1 cellular context compared by ENCODE assay signal in genomic region chr9:33159760-33160127, GRCh38.
TF ChIP-seq lines count a peak whose summit lies in the region.

No MANE protein-coding gene starts in this region.

TF ChIP-seq in GM12878, 131 proteins besides CTCF, POLR2A, EP300 and RAD21 (continued from another document and continues in another):
- TF ChIP-seq E2F4 (IDR thresholded peaks at IDR 0.05; ENCODE audit: low read depth, low read length), result no peak
- TF ChIP-seq ELK1 (IDR thresholded peaks at IDR 0.05; ENCODE audit: low read depth, low read length), result no peak
- no peak for TF ChIP-seq SKIL (IDR thresholded peaks at IDR 0.05; ENCODE audit: low read depth, poor library complexity, severe bottlenecking)
- TF ChIP-seq NFXL1 (IDR thresholded peaks at IDR 0.05; ENCODE audit: borderline replicate concordance), result no peak
- TF ChIP-seq SIN3A (IDR thresholded peaks at IDR 0.05; ENCODE audit: low read depth, low read length), result no peak
- no peak for TF ChIP-seq ZBTB40 (IDR thresholded peaks at IDR 0.05; ENCODE audit: borderline replicate concordance)
- TF ChIP-seq TARDBP (IDR thresholded peaks at IDR 0.05; ENCODE audit: borderline replicate concordance), result no peak
- TF ChIP-seq ZBTB11 (CRISPR knock-in tag; IDR thresholded peaks at IDR 0.05), result no peak
- no peak for TF ChIP-seq HDAC2 (IDR thresholded peaks at IDR 0.05)
- no peak for TF ChIP-seq ZNF24 (IDR thresholded peaks at IDR 0.05)
- TF ChIP-seq E2F8 (IDR thresholded peaks at IDR 0.05; ENCODE audit: low read depth, partially characterized antibody), result no peak
- no peak for TF ChIP-seq STAT3 (IDR thresholded peaks at IDR 0.05; ENCODE audit: low read depth, low read length)
- TF ChIP-seq REST (IDR thresholded peaks at IDR 0.05; ENCODE audit: low read depth, low read length), result no peak
- TF ChIP-seq ZBED1 (IDR thresholded peaks at IDR 0.05; ENCODE audit: borderline replicate concordance), result 0 out of 2 replicates have a peak, but pooled peaks have one; percentile 72
- TF ChIP-seq RCOR1 (conservative IDR thresholded peaks at IDR 0.05; ENCODE audit: low read depth, low read length), result no peak
- TF ChIP-seq ZNF217 (IDR thresholded peaks at IDR 0.05), result no peak
- TF ChIP-seq ATF7 (IDR thresholded peaks at IDR 0.05; ENCODE audit: low read depth), result peak; percentile 82
- peak; percentile 67; the same call in 1 of the 2 replicates for TF ChIP-seq CHD2 (IDR thresholded peaks at IDR 0.05; ENCODE audit: borderline replicate concordance, low read depth, low read length)
- TF ChIP-seq TBL1XR1 (IDR thresholded peaks at IDR 0.05; ENCODE audit: low read depth, low read length), result 0 out of 2 replicates have a peak, but pooled peaks have one; percentile 17
- no peak for TF ChIP-seq FOXK2 (IDR thresholded peaks at IDR 0.05)
- TF ChIP-seq EZH2 (IDR thresholded peaks at IDR 0.05; ENCODE audit: borderline replicate concordance, control insufficient read depth, low read depth, low read length), result no peak
- TF ChIP-seq YY1 (IDR thresholded peaks at IDR 0.05; ENCODE audit: low read depth, low read length), result 0 out of 2 replicates have a peak, but pooled peaks have one; percentile 14
- TF ChIP-seq CBFB (IDR thresholded peaks at IDR 0.05; ENCODE audit: low read depth), result peak; percentile 42
- no peak for TF ChIP-seq LARP7 (IDR thresholded peaks at IDR 0.05)
- TF ChIP-seq PML (IDR thresholded peaks at IDR 0.05; ENCODE audit: low read length), result no peak
- no peak for TF ChIP-seq CBX5 (IDR thresholded peaks at IDR 0.05; ENCODE audit: low read depth)
- no peak for TF ChIP-seq MYC (IDR thresholded peaks at IDR 0.05; ENCODE audit: insufficient read depth, insufficient read length, insufficient replicate concordance, low read length, severe bottlenecking)
- no peak for TF ChIP-seq GABPA (IDR thresholded peaks at IDR 0.05; ENCODE audit: low read depth)
- no peak for TF ChIP-seq TCF3 (IDR thresholded peaks at IDR 0.05; ENCODE audit: borderline replicate concordance, insufficient read depth, low read depth, low read length)
- no peak for TF ChIP-seq KAT2A (conservative IDR thresholded peaks at IDR 0.05; ENCODE audit: control insufficient read depth, low read depth, low read length)
- no peak for TF ChIP-seq FOXM1 (IDR thresholded peaks at IDR 0.05; ENCODE audit: low read depth, low read length)
- TF ChIP-seq IKZF1 (conservative IDR thresholded peaks at IDR 0.05), result peak; percentile 75; the same call in 1 of the 2 replicates
- TF ChIP-seq MEF2A (IDR thresholded peaks at IDR 0.05; ENCODE audit: insufficient read depth, low read depth, low read length), result no peak
- no peak for TF ChIP-seq RELA (IDR thresholded peaks at IDR 0.05; ENCODE audit: borderline replicate concordance, partially characterized antibody)
- 0 out of 2 replicates have a peak, but pooled peaks have one; percentile 31 for TF ChIP-seq TAF1 (IDR thresholded peaks at IDR 0.05; ENCODE audit: borderline replicate concordance, low read depth, low read length)
- TF ChIP-seq BACH1 (IDR thresholded peaks at IDR 0.05; ENCODE audit: borderline replicate concordance), result no peak
- 0 out of 2 replicates have a peak, but pooled peaks have one; percentile 57 for TF ChIP-seq PAX5 (IDR thresholded peaks at IDR 0.05; ENCODE audit: borderline replicate concordance, low read depth, low read length)
- TF ChIP-seq BMI1 (IDR thresholded peaks at IDR 0.05; ENCODE audit: borderline replicate concordance), result no peak
- no peak for TF ChIP-seq NR2C2 (IDR thresholded peaks at IDR 0.05; ENCODE audit: borderline replicate concordance, control insufficient read depth, insufficient read length, low read depth)
- TF ChIP-seq ETV6 (conservative IDR thresholded peaks at IDR 0.05 in 1 of 2, IDR thresholded peaks at IDR 0.05 in 1 of 2; ENCODE audit: borderline replicate concordance in 1 of 2, low read depth in 1 of 2), result peak in 1 of 2 experiments; percentile 89; a peak in 1 of 4 replicates
- TF ChIP-seq NFIC (IDR thresholded peaks at IDR 0.05; ENCODE audit: low read depth, low read length), result no peak
- peak; percentile 53; the same call in 1 of the 2 replicates for TF ChIP-seq DPF2 (IDR thresholded peaks at IDR 0.05)
- TF ChIP-seq YBX1 (IDR thresholded peaks at IDR 0.05), result no peak
- no peak for TF ChIP-seq EGR1 (IDR thresholded peaks at IDR 0.05; ENCODE audit: borderline replicate concordance in 1 of 2, low read depth in 2 of 2, low read length in 2 of 2)
- no peak for TF ChIP-seq CREB1 (IDR thresholded peaks at IDR 0.05; ENCODE audit: low read depth)
- no peak for TF ChIP-seq SUZ12 (IDR thresholded peaks at IDR 0.05; ENCODE audit: unreplicated experiment)
- TF ChIP-seq MYB (IDR thresholded peaks at IDR 0.05; ENCODE audit: borderline replicate concordance, low read depth, low read length), result no peak
- peak; percentile 25; the same call in 1 of the 2 replicates for TF ChIP-seq SPI1 (IDR thresholded peaks at IDR 0.05; ENCODE audit: borderline replicate concordance, insufficient read depth, low read depth, low read length)
- no peak for TF ChIP-seq BRCA1 (IDR thresholded peaks at IDR 0.05; ENCODE audit: low read depth, low read length)
- TF ChIP-seq POU2F2 (IDR thresholded peaks at IDR 0.05; ENCODE audit: borderline replicate concordance, low read depth, low read length), result peak; percentile 50; the same call in 2 of the 3 replicates
